Comparison of ENCODE assay signal across 27 cellular contexts in the genomic region with DNA sequence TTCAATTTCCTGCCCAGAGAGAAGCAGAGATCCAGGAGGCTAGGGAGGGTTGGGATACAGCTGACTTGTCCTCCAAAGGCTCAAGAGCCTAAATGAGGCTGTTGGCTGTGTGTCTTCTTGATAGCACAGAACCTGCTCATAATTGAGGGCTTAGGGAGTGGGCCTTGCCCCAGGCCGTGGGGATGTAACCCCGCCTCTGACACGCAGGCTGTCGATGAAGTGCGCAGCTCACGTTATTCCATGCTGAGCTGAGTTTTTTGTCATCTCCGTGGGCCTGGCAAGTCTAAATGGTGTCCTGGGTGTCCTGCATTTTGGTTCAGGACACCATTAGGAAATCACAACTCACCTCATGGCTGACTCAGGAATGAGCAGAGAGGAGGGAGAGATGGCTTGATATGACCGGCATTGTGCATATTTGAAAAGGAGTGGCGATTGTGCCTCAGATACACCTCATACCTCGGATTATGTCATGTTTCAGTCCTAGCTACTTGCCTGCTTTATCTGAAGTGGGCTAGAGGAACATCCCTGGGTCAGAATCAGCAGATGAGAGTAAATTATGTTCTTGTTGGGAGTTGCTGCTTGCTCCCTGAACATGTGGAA. TPM values are rescaled to one million over a fixed set of nuclear protein-coding genes. Genes with fewer than 3 reads are reported as not detected.
DNase-seq lines count a peak whose midpoint lies in the region; FAIRE-seq and TF ChIP-seq lines count a peak whose summit lies in the region.
"Had no signal": no experiment of that assay in that cellular context is flagged by ENCODE, and none has a peak within 500 bp of the region (broad histone marks: within the 10 kb centered on the region; RNA-seq: fewer than 3 reads in every experiment).

No MANE protein-coding gene starts in this region.

- 68% methylated on average over 10 of the region's 10 CpGs for WGBS in mammary epithelial cell (ENCODE audit: low coverage, missing lambda C conversion rate)
- WGBS in spleen, 5 donors = 84 to 88% (median 86%) methylated on average over 10 of the region's 10 CpGs
- WGBS in stomach, 5 donors = 74 to 82% (median 76%) methylated on average over 7 to 10 of the region's 10 CpGs

- FAIRE-seq in bronchial epithelial cell (lab: Jason Lieb, UNC) (peak; percentile 60), keratinocyte (lab: Jason Lieb, UNC) (peak; percentile 76)
- FAIRE-seq: GM12891 had no signal

- H3K27me3 ChIP-seq in mammary epithelial cell (ENCODE audit: insufficient read depth, low read length) = no peaks in the 10 kb centered on the region
- no peaks in the 10 kb centered on the region for H3K27me3 ChIP-seq in breast epithelium
- no peaks in the 10 kb centered on the region for H3K27me3 ChIP-seq in bronchial epithelial cell (ENCODE audit: control insufficient read depth, insufficient read depth, low read length)
- H3K27me3 ChIP-seq in keratinocyte (ENCODE audit: control insufficient read depth, extremely low read depth, insufficient read depth, low read length) = no peaks in the 10 kb centered on the region
- H3K27me3 ChIP-seq in spleen (replicated peaks in 1 of 7) = no peaks in the 10 kb centered on the region
- no peaks in the 10 kb centered on the region for H3K27me3 ChIP-seq in stomach
- H3K27me3 ChIP-seq: BE2C, SJSA1 had no signal

- no TSS peak for BruUV-seq in mammary epithelial cell (replicated peaks; lab: Mats Ljungman, UMichigan)

- H3K27ac ChIP-seq in mammary epithelial cell (ENCODE audit: insufficient read depth, low read depth, low read length) (peak overlapping the region; percentile 80), breast epithelium (no peak overlapping the region), keratinocyte (ENCODE audit: control insufficient read depth, insufficient read depth, low read length) (peak overlapping the region; percentile 0), spleen (no peak overlapping the region), stomach (no peak overlapping the region)
- H3K27ac ChIP-seq: 22Rv1, HL-60, SJSA1 had no signal

- TF ChIP-seq POLR2A in breast epithelium (IDR thresholded peaks at IDR 0.05) (no peak), spleen (IDR thresholded peaks at IDR 0.05) (no peak), stomach (IDR thresholded peaks at IDR 0.05) (no peak)

- intact Hi-C loops in mammary epithelial cell (cut with micrococcal nuclease) = loop anchor here (2.0 kb wide), 1 partner anchor 19 kb away; no protein-coding TSS in a partner anchor
- intact Hi-C loops in breast epithelium (cut with DNase I; ENCODE audit: low total_unique reads) = no loop called here
- intact Hi-C loops in spleen (cut with DNase I; ENCODE audit: low total_unique reads) = no loop called here
- intact Hi-C loops in stomach (cut with DNase I; ENCODE audit: low total_unique reads) = no loop called here

- CTCF ChIA-PET in mammary epithelial cell (lab: Charles Lee; ENCODE audit: low non-redundant PET) = no interaction called here

- H4K20me1 ChIP-seq in mammary epithelial cell (ENCODE audit: insufficient read depth, low read length) = no peaks in the 10 kb centered on the region
- no peaks in the 10 kb centered on the region for H4K20me1 ChIP-seq in keratinocyte (ENCODE audit: control insufficient read depth, extremely low read depth, insufficient read depth, low read length)

- dilution Hi-C loops in mammary epithelial cell (cut with HindIII; ENCODE audit: low sequenced_read_pairs) (no loop called here), keratinocyte (cut with MboI; ENCODE audit: extremely low pct_ligation_motif_present, low sequenced_read_pairs) (no loop called here)

- no peaks in the 10 kb centered on the region for H3K9me3 ChIP-seq in mammary epithelial cell (replicated peaks; ENCODE audit: insufficient read depth, low read length)
- H3K9me3 ChIP-seq in breast epithelium = no peaks in the 10 kb centered on the region
- no peaks in the 10 kb centered on the region for H3K9me3 ChIP-seq in keratinocyte (ENCODE audit: control insufficient read depth, low read depth, low read length)
- H3K9me3 ChIP-seq in spleen = no peaks in the 10 kb centered on the region
- H3K9me3 ChIP-seq in stomach = no peaks in the 10 kb centered on the region
- H3K9me3 ChIP-seq: BE2C, SJSA1 had no signal

- TF ChIP-seq CTCF in mammary epithelial cell (conservative IDR thresholded peaks at IDR 0.05 in 1 of 2, IDR thresholded peaks at IDR 0.05 in 1 of 2; ENCODE audit: extremely low read depth in 1 of 2, insufficient read depth in 1 of 2, low read depth in 1 of 2, low read length in 2 of 2) (no peak), breast epithelium (IDR thresholded peaks at IDR 0.05) (no peak), bronchial epithelial cell (IDR thresholded peaks at IDR 0.05; ENCODE audit: insufficient read depth, low read length, severe bottlenecking) (no peak), keratinocyte (optimal IDR thresholded peaks at IDR 0.05 in 1 of 3, IDR thresholded peaks at IDR 0.05 in 1 of 3, conservative IDR thresholded peaks at IDR 0.05 in 1 of 3; ENCODE audit: extremely low read depth in 1 of 3, insufficient read depth in 2 of 3, low read length in 3 of 3) (no peak), spleen (IDR thresholded peaks at IDR 0.05 in 8 of 11, conservative IDR thresholded peaks at IDR 0.05 in 3 of 11) (no peak), stomach (IDR thresholded peaks at IDR 0.05) (no peak)

- in situ Hi-C loops in mammary epithelial cell (cut with MboI; ENCODE audit: low sequenced_read_pairs in 2 of 2) = no loop called here

- H3K36me3 ChIP-seq in mammary epithelial cell (ENCODE audit: insufficient read depth, low read length) = peaks cover 4% of the 10 kb centered on the region
- H3K36me3 ChIP-seq in breast epithelium = no peaks in the 10 kb centered on the region
- peaks cover 5% of the 10 kb centered on the region for H3K36me3 ChIP-seq in bronchial epithelial cell (ENCODE audit: control insufficient read depth, insufficient read depth, low read length)
- H3K36me3 ChIP-seq in keratinocyte (ENCODE audit: control insufficient read depth in 2 of 2, extremely low read depth in 1 of 2, insufficient read depth in 2 of 2, low read length in 2 of 2) = no peaks in the 10 kb centered on the region
- H3K36me3 ChIP-seq in spleen = peaks cover 0 to 19% (median 2%) of the 10 kb centered on the region in 6 donors
- H3K36me3 ChIP-seq in stomach = peaks cover 0 to 19% (median 15%) of the 10 kb centered on the region in 4 donors
- H3K36me3 ChIP-seq: BE2C, SJSA1 had no signal

- no peak for TF ChIP-seq EP300 in stomach (IDR thresholded peaks at IDR 0.05)

- H3K9me1 ChIP-seq in keratinocyte (ENCODE audit: control insufficient read depth, extremely low read depth, insufficient read depth, low read length) = no peaks in the 10 kb centered on the region

- peak overlapping the region; percentile 23 for H3K9ac ChIP-seq in mammary epithelial cell (ENCODE audit: insufficient read depth, low read length)
- no peak overlapping the region for H3K9ac ChIP-seq in keratinocyte (ENCODE audit: control insufficient read depth, extremely low read depth, insufficient read depth, low read length)

- DNase-seq in mammary epithelial cell (peak; percentile 79), breast epithelium (ENCODE audit: low spot score in 2 of 2) (no peak), bronchial epithelial cell (ENCODE audit: low read depth) (peak; percentile 73), keratinocyte (ENCODE audit: low read depth, low spot score) (no peak), spleen (peak; percentile 41), stomach (no peak)
- DNase-seq in stimulated activated CD4-positive, alpha-beta T cell treated with anti-CD3 and anti-CD28 coated beads, Interleukin-4, amount 100 ng/mL, for 1 hour = no peak
- no peak for DNase-seq in stimulated activated naive CD4-positive, alpha-beta T cell (lab: John Stamatoyannopoulos, UW)
- DNase-seq: ACHN; BE2C; CD8-positive, alpha-beta memory T cell; DMS79 treated with DMSO at 0.1 percent for 48 hours; GF-D8; GOT3; NCI-H1048; NCI-H1417; NCI-H1694; NCI-H2081; NCI-H2171; NCI-H524; NCI-H774; Right ventricle myocardium superior had no signal

- H3K79me2 ChIP-seq in mammary epithelial cell (ENCODE audit: insufficient read depth, low read length) (no peaks in the 10 kb centered on the region), keratinocyte (ENCODE audit: control insufficient read depth, insufficient read depth, low read length) (no peaks in the 10 kb centered on the region)

- H2AFZ ChIP-seq in mammary epithelial cell (ENCODE audit: low read depth, low read length) = peak overlapping the region; percentile 12
- no peak overlapping the region for H2AFZ ChIP-seq in keratinocyte (ENCODE audit: control insufficient read depth, low read length)

- H3K4me2 ChIP-seq in mammary epithelial cell (ENCODE audit: insufficient read depth, low read depth, low read length) (peak overlapping the region; percentile 16), keratinocyte (ENCODE audit: control insufficient read depth, extremely low read depth, insufficient read depth, low read depth, low read length) (no peak overlapping the region)

- peaks cover 54% of the 10 kb centered on the region for H3K4me1 ChIP-seq in mammary epithelial cell (ENCODE audit: insufficient read depth, low read length)
- H3K4me1 ChIP-seq in breast epithelium = no peaks in the 10 kb centered on the region
- H3K4me1 ChIP-seq in keratinocyte (ENCODE audit: control insufficient read depth, extremely low read depth, insufficient read depth, low read length) = peaks cover 47% of the 10 kb centered on the region
- H3K4me1 ChIP-seq in spleen = no peaks in the 10 kb centered on the region
- H3K4me1 ChIP-seq in stomach = no peaks in the 10 kb centered on the region
- H3K4me1 ChIP-seq: BE2C had no signal

- no peak overlapping the region for H3K4me3 ChIP-seq in mammary epithelial cell (replicated peaks in 1 of 3; ENCODE audit: insufficient read depth in 1 of 3, low read depth in 2 of 3, low read length in 3 of 3)
- H3K4me3 ChIP-seq in breast epithelium = no peak overlapping the region
- H3K4me3 ChIP-seq in bronchial epithelial cell (ENCODE audit: low read depth, low read length) = no peak overlapping the region
- no peak overlapping the region for H3K4me3 ChIP-seq in keratinocyte (ENCODE audit: control insufficient read depth in 2 of 3, extremely low read depth in 1 of 3, insufficient read depth in 2 of 3, low read depth in 1 of 3, low read length in 3 of 3)
- H3K4me3 ChIP-seq in spleen = no peak overlapping the region
- H3K4me3 ChIP-seq in stomach = no peak overlapping the region
- H3K4me3 ChIP-seq: SJSA1 had no signal

RNA-seq across cellular contexts. Expression of a gene that starts 43.7 kb away (rescaled TPM):
- total RNA-seq in mammary epithelial cell = 10 to 100 TPM; 13.3 to 29.3 TPM
- polyA plus RNA-seq in mammary epithelial cell = 2.1 TPM
- polyA minus RNA-seq in mammary epithelial cell = 5.4 TPM
- 1 to 10 TPM in 2 of 3 donors, under 1 TPM in 1; 0.48 to 2.3 (median 2.0) TPM for total RNA-seq in breast epithelium
- 0.53 and 2.4 TPM in 2 replicates for total RNA-seq in bronchial epithelial cell
- polyA plus RNA-seq in keratinocyte = 0.96 to 2.1 TPM (median 1.6 TPM) in 3 replicates
- 4.0 TPM for polyA plus RNA-seq in keratinocyte (2011; ENCODE audit: low read depth)
- 1.2 and 1.4 TPM in 2 replicates for polyA plus RNA-seq in keratinocyte (2011; cell fraction: cytosol; rRNA removed)
- polyA plus RNA-seq in keratinocyte (2011; cell fraction: nucleus; rRNA removed) = 6.6 and 7.8 TPM in 2 replicates
- polyA plus RNA-seq in keratinocyte (2012; ENCODE audit: low replicate concordance) = 2.0 and 6.1 TPM in 2 replicates
- 1.7 to 1.9 TPM (median 1.7 TPM) in 3 replicates for polyA minus RNA-seq in keratinocyte
- polyA minus RNA-seq in keratinocyte (2011; cell fraction: cytosol; rRNA and poly(A)+ RNA removed) = 1.7 TPM
- 4.7 and 7.0 TPM in 2 replicates for polyA minus RNA-seq in keratinocyte (2011; cell fraction: nucleus; rRNA and poly(A)+ RNA removed)
- total RNA-seq in spleen = 10 to 100 TPM in 4 of 7 donors, 1 to 10 TPM in 3; 5.5 to 14.3 (median 11.1) TPM
- polyA plus RNA-seq in spleen = 1 to 10 TPM in 2 of 3 donors, under 1 TPM in 1; 0.82 to 2.4 (median 1.1) TPM
- 10 to 100 TPM in 1 of 5 donors, 1 to 10 TPM in 4; 3.5 to 13.4 (median 8.6) TPM for total RNA-seq in stomach
- 1 to 10 TPM; 2.9 to 4.3 (median 3.8) TPM for polyA plus RNA-seq in stomach
- polyA plus RNA-seq: CD14-positive monocyte; CD8-positive, alpha-beta memory T cell had no signal

Comparison
In these comparisons a context has a peak if more than half of its experiments do, and no peak if none do; other contexts are left out.
1. DNase-seq: peak in mammary epithelial cell (single experiment), bronchial epithelial cell (single experiment) and spleen (single experiment); none in breast epithelium (0 of 2), keratinocyte (single experiment), stimulated activated CD4-positive, alpha-beta T cell treated with anti-CD3 and anti-CD28 coated beads, Interleukin-4, amount 100 ng/mL, for 1 hour (single experiment), stimulated activated naive CD4-positive, alpha-beta T cell (0 of 6) and stomach (single experiment).
2. H3K27ac ChIP-seq: peak in mammary epithelial cell (single experiment) and keratinocyte (single experiment); none in breast epithelium (0 of 2), spleen (0 of 8) and stomach (0 of 5).